ENCODE assay signal across 1 cellular context in the genomic region with DNA sequence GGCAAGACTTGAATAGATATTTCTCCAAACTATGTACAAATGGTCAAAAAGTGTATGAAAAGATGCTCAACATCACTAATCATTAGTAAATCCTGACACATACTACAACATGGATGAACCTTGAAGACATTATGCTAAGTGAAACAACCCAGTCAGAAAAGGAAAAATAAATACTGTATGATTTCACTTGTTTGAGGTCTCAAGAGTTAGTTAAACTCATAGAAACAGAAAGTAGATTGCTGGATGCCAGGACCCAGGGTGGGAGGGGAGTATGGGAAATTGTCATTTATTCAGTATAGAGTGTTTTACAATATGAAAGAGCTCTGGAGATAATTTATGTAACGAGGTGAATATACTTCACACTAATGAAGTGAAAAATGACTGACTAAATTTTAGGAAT.
TF ChIP-seq lines count a peak whose summit lies in the region.

No MANE protein-coding gene starts in this region.

TF ChIP-seq in HepG2, 621 proteins besides CTCF, POLR2A, EP300 and RAD21:
- no peak for TF ChIP-seq ZBTB10 (CRISPR knock-in tag; IDR thresholded peaks at IDR 0.05; ENCODE audit: borderline replicate concordance)
- no peak for TF ChIP-seq SETDB1 (CRISPR knock-in tag; IDR thresholded peaks at IDR 0.05; ENCODE audit: borderline replicate concordance)
